15 cellular contexts compared by ENCODE assay signal in the genomic region with DNA sequence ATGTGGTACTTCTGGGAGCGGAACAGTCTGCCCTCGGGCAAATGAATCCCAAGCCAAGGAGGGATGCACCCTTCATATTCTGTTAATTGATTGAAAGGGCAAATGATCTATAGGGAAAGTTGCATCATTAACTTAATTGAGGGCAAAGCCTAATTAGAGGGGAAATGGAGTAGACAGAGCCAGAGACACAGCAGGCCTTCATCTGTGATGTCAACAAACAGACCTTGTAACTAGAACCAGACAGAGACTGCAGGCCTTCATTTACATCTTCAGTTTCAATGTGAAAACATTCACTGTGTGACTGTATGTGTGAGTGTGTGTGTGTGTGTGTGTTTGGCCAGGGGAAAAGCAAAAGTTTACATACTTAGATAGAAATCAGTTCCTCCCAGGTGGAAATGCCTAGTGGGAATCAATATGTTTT.
DNase-seq lines count a peak whose midpoint lies in the region; ATAC-seq and TF ChIP-seq lines count a peak whose summit lies in the region.
"Had no signal": no experiment of that assay in that cellular context is flagged by ENCODE, and none has a peak within 500 bp of the region (broad histone marks: within the 10 kb centered on the region; RNA-seq: fewer than 3 reads in every experiment).

No MANE protein-coding gene starts in this region.

- peak; percentile 77 for ATAC-seq in WTC11

- DNase-seq in NCI-H1417 (lab: John Stamatoyannopoulos, UW) (peak in 2 of 3 experiments; percentile 32 to 77), NCI-H1417 treated with DMSO at 0.1 percent for 48 hours (lab: John Stamatoyannopoulos, UW) (no peak), WTC11 (ENCODE audit: low spot score) (no peak), iris pigment epithelial cell (ENCODE audit: low read depth) (peak; percentile 63), type B pancreatic cell (ENCODE audit: extremely low spot score, unreplicated experiment) (no peak), superior temporal gyrus (ENCODE audit: extremely low spot score) (no peak), NCI-H524 (lab: John Stamatoyannopoulos, UW) (no peak)
- DNase-seq in activated CD4-positive, CD25-positive, alpha-beta regulatory T cell treated with anti-CD3 and anti-CD28 coated beads, Interleukin-2, amount 50 U/mL, for 72 hours: no peak
- DNase-seq: activated naive CD4-positive, alpha-beta T cell treated with anti-CD3 and anti-CD28 coated beads, Interleukin-2, amount 10 ng/mL, durations not matched to agents 7 days and 5 days; hippocampal formation; MG63; nucleus accumbens; stomach; WERI-Rb-1 had no signal

- H3K9me3 Mint-ChIP-seq in WTC11 (peaks cover 4% of the 10 kb centered on the region), type B pancreatic cell (peaks cover 5% of the 10 kb centered on the region)
- H3K9me3 Mint-ChIP-seq: activated naive CD4-positive, alpha-beta T cell treated with anti-CD3 and anti-CD28 coated beads, Interleukin-2, amount 10 ng/mL, durations not matched to agents 7 days and 5 days had no signal

- POLR2A ChIA-PET in WTC11 (lab: Charles Lee): no interaction called here

- H3K36me3 Mint-ChIP-seq in WTC11 (no peaks in the 10 kb centered on the region), type B pancreatic cell (no peaks in the 10 kb centered on the region)
- H3K36me3 Mint-ChIP-seq: activated naive CD4-positive, alpha-beta T cell treated with anti-CD3 and anti-CD28 coated beads, Interleukin-2, amount 10 ng/mL, durations not matched to agents 7 days and 5 days had no signal

- H3K27me3 Mint-ChIP-seq in WTC11 (ENCODE audit: low read depth) (no peaks in the 10 kb centered on the region), type B pancreatic cell (no peaks in the 10 kb centered on the region)
- H3K27me3 Mint-ChIP-seq: activated naive CD4-positive, alpha-beta T cell treated with anti-CD3 and anti-CD28 coated beads, Interleukin-2, amount 10 ng/mL, durations not matched to agents 7 days and 5 days; central memory CD8-positive, alpha-beta T cell had no signal

- CTCF ChIA-PET in WTC11 (lab: Charles Lee): no interaction called here

- TF ChIP-seq CTCF in WTC11 (IDR thresholded peaks at IDR 0.05): no peak
- no peak for TF ChIP-seq CTCF in type B pancreatic cell (conservative IDR thresholded peaks at IDR 0.05)

- H3K27ac Mint-ChIP-seq in WTC11 (peak overlapping the region; percentile 98), type B pancreatic cell (peak overlapping the region; percentile 39)
- H3K27ac Mint-ChIP-seq: activated naive CD4-positive, alpha-beta T cell treated with anti-CD3 and anti-CD28 coated beads, Interleukin-2, amount 10 ng/mL, durations not matched to agents 7 days and 5 days had no signal

- H3K4me3 Mint-ChIP-seq in WTC11: no peak overlapping the region
- peak overlapping the region; percentile 39 for H3K4me3 Mint-ChIP-seq in type B pancreatic cell
- H3K4me3 Mint-ChIP-seq: activated naive CD4-positive, alpha-beta T cell treated with anti-CD3 and anti-CD28 coated beads, Interleukin-2, amount 10 ng/mL, durations not matched to agents 7 days and 5 days; central memory CD8-positive, alpha-beta T cell had no signal

- H3K4me1 Mint-ChIP-seq in WTC11 (peaks cover 43% of the 10 kb centered on the region), type B pancreatic cell (ENCODE audit: unreplicated experiment) (peaks cover 18% of the 10 kb centered on the region)
- H3K4me1 Mint-ChIP-seq: activated naive CD4-positive, alpha-beta T cell treated with anti-CD3 and anti-CD28 coated beads, Interleukin-2, amount 10 ng/mL, durations not matched to agents 7 days and 5 days; central memory CD8-positive, alpha-beta T cell had no signal

TF ChIP-seq in WTC11, 78 proteins besides CTCF, POLR2A, EP300 and RAD21:
- TF ChIP-seq, protein P1, sequence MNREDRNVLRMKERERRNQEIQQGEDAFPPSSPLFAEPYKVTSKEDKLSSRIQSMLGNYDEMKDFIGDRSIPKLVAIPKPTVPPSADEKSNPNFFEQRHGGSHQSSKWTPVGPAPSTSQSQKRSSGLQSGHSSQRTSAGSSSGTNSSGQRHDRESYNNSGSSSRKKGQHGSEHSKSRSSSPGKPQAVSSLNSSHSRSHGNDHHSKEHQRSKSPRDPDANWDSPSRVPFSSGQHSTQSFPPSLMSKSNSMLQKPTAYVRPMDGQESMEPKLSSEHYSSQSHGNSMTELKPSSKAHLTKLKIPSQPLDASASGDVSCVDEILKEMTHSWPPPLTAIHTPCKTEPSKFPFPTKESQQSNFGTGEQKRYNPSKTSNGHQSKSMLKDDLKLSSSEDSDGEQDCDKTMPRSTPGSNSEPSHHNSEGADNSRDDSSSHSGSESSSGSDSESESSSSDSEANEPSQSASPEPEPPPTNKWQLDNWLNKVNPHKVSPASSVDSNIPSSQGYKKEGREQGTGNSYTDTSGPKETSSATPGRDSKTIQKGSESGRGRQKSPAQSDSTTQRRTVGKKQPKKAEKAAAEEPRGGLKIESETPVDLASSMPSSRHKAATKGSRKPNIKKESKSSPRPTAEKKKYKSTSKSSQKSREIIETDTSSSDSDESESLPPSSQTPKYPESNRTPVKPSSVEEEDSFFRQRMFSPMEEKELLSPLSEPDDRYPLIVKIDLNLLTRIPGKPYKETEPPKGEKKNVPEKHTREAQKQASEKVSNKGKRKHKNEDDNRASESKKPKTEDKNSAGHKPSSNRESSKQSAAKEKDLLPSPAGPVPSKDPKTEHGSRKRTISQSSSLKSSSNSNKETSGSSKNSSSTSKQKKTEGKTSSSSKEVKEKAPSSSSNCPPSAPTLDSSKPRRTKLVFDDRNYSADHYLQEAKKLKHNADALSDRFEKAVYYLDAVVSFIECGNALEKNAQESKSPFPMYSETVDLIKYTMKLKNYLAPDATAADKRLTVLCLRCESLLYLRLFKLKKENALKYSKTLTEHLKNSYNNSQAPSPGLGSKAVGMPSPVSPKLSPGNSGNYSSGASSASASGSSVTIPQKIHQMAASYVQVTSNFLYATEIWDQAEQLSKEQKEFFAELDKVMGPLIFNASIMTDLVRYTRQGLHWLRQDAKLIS (CRISPR knock-in tag; IDR thresholded peaks at IDR 0.05; ENCODE audit: borderline replicate concordance): no peak
- TF ChIP-seq, protein P2, sequence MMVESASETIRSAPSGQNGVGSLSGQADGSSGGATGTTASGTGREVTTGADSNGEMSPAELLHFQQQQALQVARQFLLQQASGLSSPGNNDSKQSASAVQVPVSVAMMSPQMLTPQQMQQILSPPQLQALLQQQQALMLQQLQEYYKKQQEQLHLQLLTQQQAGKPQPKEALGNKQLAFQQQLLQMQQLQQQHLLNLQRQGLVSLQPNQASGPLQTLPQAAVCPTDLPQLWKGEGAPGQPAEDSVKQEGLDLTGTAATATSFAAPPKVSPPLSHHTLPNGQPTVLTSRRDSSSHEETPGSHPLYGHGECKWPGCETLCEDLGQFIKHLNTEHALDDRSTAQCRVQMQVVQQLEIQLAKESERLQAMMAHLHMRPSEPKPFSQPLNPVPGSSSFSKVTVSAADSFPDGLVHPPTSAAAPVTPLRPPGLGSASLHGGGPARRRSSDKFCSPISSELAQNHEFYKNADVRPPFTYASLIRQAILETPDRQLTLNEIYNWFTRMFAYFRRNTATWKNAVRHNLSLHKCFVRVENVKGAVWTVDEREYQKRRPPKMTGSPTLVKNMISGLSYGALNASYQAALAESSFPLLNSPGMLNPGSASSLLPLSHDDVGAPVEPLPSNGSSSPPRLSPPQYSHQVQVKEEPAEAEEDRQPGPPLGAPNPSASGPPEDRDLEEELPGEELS (CRISPR knock-in tag; IDR thresholded peaks at IDR 0.05): peak; percentile 13; the same call in 1 of the 2 replicates
- TF ChIP-seq TEAD1 (CRISPR knock-in tag; IDR thresholded peaks at IDR 0.05): peak; percentile 31; the same call in 1 of the 2 replicates

Comparison
In these comparisons a context has a peak if more than half of its experiments do, and no peak if none do; other contexts are left out.
1. DNase-seq: peak in NCI-H1417 (2 of 3) and iris pigment epithelial cell (single experiment); none in NCI-H1417 treated with DMSO at 0.1 percent for 48 hours (single experiment), WTC11 (single experiment), type B pancreatic cell (single experiment), superior temporal gyrus (single experiment), NCI-H524 (0 of 2) and activated CD4-positive, CD25-positive, alpha-beta regulatory T cell treated with anti-CD3 and anti-CD28 coated beads, Interleukin-2, amount 50 U/mL, for 72 hours (single experiment).